14 cellular contexts compared by ENCODE assay signal in the genomic region with DNA sequence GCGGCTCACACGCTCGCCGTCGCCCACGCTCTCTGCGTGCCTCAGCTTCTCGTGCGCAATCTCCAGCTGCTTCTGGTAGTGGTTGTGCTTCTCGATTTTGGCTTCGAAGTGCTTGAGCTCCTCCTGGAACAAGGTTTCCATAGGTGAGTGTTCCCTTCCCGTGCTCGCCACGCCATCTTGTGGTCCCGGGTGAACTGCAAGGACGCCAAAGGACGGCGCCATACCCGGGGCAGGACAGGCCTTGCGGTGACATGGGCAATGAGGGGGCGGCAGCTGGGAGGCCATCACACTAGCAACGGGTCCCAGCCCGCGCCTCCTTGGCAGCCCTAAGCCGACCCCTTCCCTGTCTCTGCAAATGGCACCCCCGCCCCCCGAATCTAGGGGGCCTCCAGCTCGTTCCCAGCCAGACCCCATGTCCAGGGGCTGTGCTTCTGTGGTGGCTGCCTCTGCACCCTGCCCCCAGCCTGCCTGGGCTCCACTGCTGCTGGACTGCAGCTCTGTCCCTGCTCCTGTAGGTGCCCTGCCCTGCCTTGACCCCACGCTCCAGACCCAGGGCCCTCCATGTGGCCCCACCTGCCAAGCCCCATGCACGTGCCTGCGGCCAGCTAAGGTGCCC. TPM values are rescaled to one million over a fixed set of nuclear protein-coding genes. Genes with fewer than 3 reads are reported as not detected.
DNase-seq lines count a peak whose midpoint lies in the region; ATAC-seq and TF ChIP-seq lines count a peak whose summit lies in the region.
"Had no signal": no experiment of that assay in that cellular context is flagged by ENCODE, and none has a peak within 500 bp of the region (broad histone marks: within the 10 kb centered on the region; RNA-seq: fewer than 3 reads in every experiment).

No MANE protein-coding gene starts in this region.

- H3K27ac ChIP-seq in spleen (no peak overlapping the region), mesenchymal stem cell (ENCODE audit: low read length, poor library complexity, severe bottlenecking) (no peak overlapping the region)
- H3K27ac ChIP-seq: BLaER1, PC-9 had no signal

- no peaks in the 10 kb centered on the region for H3K4me1 ChIP-seq in spleen
- no peaks in the 10 kb centered on the region for H3K4me1 ChIP-seq in mesenchymal stem cell (ENCODE audit: control insufficient read depth, insufficient read depth, low read depth, low read length)

- no peak for DNase-seq in activated naive CD4-positive, alpha-beta T cell treated with anti-CD3 and anti-CD28 coated beads, Interleukin-2, amount 10 ng/mL, durations not matched to agents 7 days and 5 days
- no peak for DNase-seq in activated naive CD4-positive, alpha-beta T cell treated with anti-CD3 and anti-CD28 coated beads, Interleukin-2, amount 50 U/mL, for 16 hours
- DNase-seq in WTC11 (ENCODE audit: low spot score) = peak; percentile 70
- no peak for DNase-seq in left ventricle myocardium superior
- DNase-seq in spleen = peak; percentile 72
- DNase-seq in UCSD-AML1 (lab: John Stamatoyannopoulos, UW; ENCODE audit: unreplicated experiment) = no peak
- no peak for DNase-seq in erythroblast (lab: John Stamatoyannopoulos, UW)
- no peak for DNase-seq in mesenchymal stem cell
- DNase-seq: amniotic stem cell; NCI-H187 treated with DMSO at 0.1 percent for 48 hours; PC-9; stimulated activated CD4-positive, alpha-beta T cell treated with anti-CD3 and anti-CD28 coated beads, Interleukin-2, amount 100 ng/mL, for 48 hours had no signal

- H2AFZ ChIP-seq in mesenchymal stem cell (ENCODE audit: low read depth, low read length) = no peak overlapping the region
- H2AFZ ChIP-seq: PC-9 had no signal

- H3K27me3 ChIP-seq in spleen (replicated peaks in 1 of 7) = no peaks in the 10 kb centered on the region
- no peaks in the 10 kb centered on the region for H3K27me3 ChIP-seq in mesenchymal stem cell (ENCODE audit: control insufficient read depth in 1 of 2, insufficient read depth in 1 of 2, low read length in 2 of 2)
- H3K27me3 ChIP-seq: BLaER1 had no signal

- H3K4me3 Mint-ChIP-seq in activated naive CD4-positive, alpha-beta T cell treated with anti-CD3 and anti-CD28 coated beads, Interleukin-2, amount 10 ng/mL, durations not matched to agents 7 days and 5 days = no peak overlapping the region
- no peak overlapping the region for H3K4me3 Mint-ChIP-seq in WTC11
- H3K4me3 Mint-ChIP-seq: T-helper 2 cell treated with Interferon-gamma antibody and Interleukin-4, amounts not matched to agents 5 μg/mL and 100 μg/mL, for 36 hours had no signal

- H3K27me3 Mint-ChIP-seq in activated naive CD4-positive, alpha-beta T cell treated with anti-CD3 and anti-CD28 coated beads, Interleukin-2, amount 10 ng/mL, durations not matched to agents 7 days and 5 days = no peaks in the 10 kb centered on the region
- H3K27me3 Mint-ChIP-seq in WTC11 (ENCODE audit: low read depth) = no peaks in the 10 kb centered on the region

- H3K36me3 Mint-ChIP-seq in activated naive CD4-positive, alpha-beta T cell treated with anti-CD3 and anti-CD28 coated beads, Interleukin-2, amount 10 ng/mL, durations not matched to agents 7 days and 5 days = peaks cover 46% of the 10 kb centered on the region
- H3K36me3 Mint-ChIP-seq in WTC11 = peaks cover 67% of the 10 kb centered on the region

- intact Hi-C loops in left ventricle myocardium superior (cut with micrococcal nuclease) = no loop called here
- intact Hi-C loops in spleen (cut with DNase I; ENCODE audit: low total_unique reads) = no loop called here

- H2AK5ac ChIP-seq in mesenchymal stem cell (ENCODE audit: low read length, severe bottlenecking) = no peak overlapping the region

- H3K9ac ChIP-seq in mesenchymal stem cell (ENCODE audit: low read length) = no peak overlapping the region
- H3K9ac ChIP-seq: BLaER1 had no signal

- no peak for TF ChIP-seq POLR2A in spleen (IDR thresholded peaks at IDR 0.05)
- no peak for TF ChIP-seq POLR2A in erythroblast (IDR thresholded peaks at IDR 0.05; ENCODE audit: low read length)

- no peak overlapping the region for H3K4me3 ChIP-seq in spleen
- no peak overlapping the region for H3K4me3 ChIP-seq in mesenchymal stem cell (ENCODE audit: insufficient read depth in 1 of 2, low read depth in 1 of 2, low read length in 2 of 2)
- H3K4me3 ChIP-seq: BLaER1, PC-9 had no signal

- H3K18ac ChIP-seq in mesenchymal stem cell (ENCODE audit: low read depth in 1 of 2, low read length in 2 of 2) = no peak overlapping the region

- no peak overlapping the region for H4K8ac ChIP-seq in mesenchymal stem cell (ENCODE audit: low read length)

- H2BK5ac ChIP-seq in mesenchymal stem cell (ENCODE audit: low read depth, low read length, poor library complexity, severe bottlenecking) = no peak overlapping the region

- peak; percentile 21; the same call in 1 of the 2 replicates for TF ChIP-seq CTCF in WTC11 (IDR thresholded peaks at IDR 0.05)
- TF ChIP-seq CTCF in spleen (IDR thresholded peaks at IDR 0.05 in 8 of 11, conservative IDR thresholded peaks at IDR 0.05 in 3 of 11) = no peak

- CTCF ChIA-PET in activated naive CD4-positive, alpha-beta T cell treated with anti-CD3 and anti-CD28 coated beads, Interleukin-2, amount 10 ng/mL, durations not matched to agents 7 days and 5 days (lab: Charles Lee) = no interaction called here
- CTCF ChIA-PET in WTC11 (lab: Charles Lee) = interaction anchor here (0.6 to 4.3 kb wide), 42 partner anchors 10 to 427 kb away, joined by 3 to 54 read pairs (median 4); partner anchors contain the start of gene MSANTD1

- no peak overlapping the region for H4K91ac ChIP-seq in mesenchymal stem cell (ENCODE audit: low read length)

- peaks cover 7 to 100% (median 93%) of the 10 kb centered on the region in 6 donors for H3K36me3 ChIP-seq in spleen
- H3K36me3 ChIP-seq in mesenchymal stem cell (ENCODE audit: control insufficient read depth in 1 of 2, insufficient read depth in 2 of 2, low read depth in 1 of 2, low read length in 2 of 2) = peaks cover 92 to 98% of the 10 kb centered on the region in 2 experiments

- H3K23ac ChIP-seq in mesenchymal stem cell (ENCODE audit: low read length in 2 of 2) = no peak overlapping the region

- H3K27ac Mint-ChIP-seq in activated naive CD4-positive, alpha-beta T cell treated with anti-CD3 and anti-CD28 coated beads, Interleukin-2, amount 10 ng/mL, durations not matched to agents 7 days and 5 days = peak overlapping the region; percentile 45
- H3K27ac Mint-ChIP-seq in WTC11 = no peak overlapping the region
- H3K27ac Mint-ChIP-seq: T-helper 2 cell treated with Interferon-gamma antibody and Interleukin-4, amounts not matched to agents 5 μg/mL and 100 μg/mL, for 36 hours had no signal

- no peaks in the 10 kb centered on the region for H3K4me1 Mint-ChIP-seq in activated naive CD4-positive, alpha-beta T cell treated with anti-CD3 and anti-CD28 coated beads, Interleukin-2, amount 10 ng/mL, durations not matched to agents 7 days and 5 days
- peaks cover 4% of the 10 kb centered on the region; the same call in 1 of the 2 replicates for H3K4me1 Mint-ChIP-seq in WTC11

- H3K4me2 ChIP-seq in mesenchymal stem cell (ENCODE audit: low read length, poor library complexity, severe bottlenecking) = no peak overlapping the region
- H3K4me2 ChIP-seq: BLaER1, PC-9 had no signal

- ATAC-seq in WTC11 (peak; percentile 78), left ventricle myocardium superior (peak; percentile 44)

- H2BK12ac ChIP-seq in mesenchymal stem cell (ENCODE audit: low read length in 2 of 2) = no peak overlapping the region

- H3K9me3 ChIP-seq in spleen (peaks cover 0 to 5% (median 2%) of the 10 kb centered on the region in 8 donors), mesenchymal stem cell (ENCODE audit: control insufficient read depth, low read length) (no peaks in the 10 kb centered on the region)
- H3K9me3 ChIP-seq: BLaER1 had no signal

- no peaks in the 10 kb centered on the region for H3K9me3 Mint-ChIP-seq in activated naive CD4-positive, alpha-beta T cell treated with anti-CD3 and anti-CD28 coated beads, Interleukin-2, amount 10 ng/mL, durations not matched to agents 7 days and 5 days
- H3K9me3 Mint-ChIP-seq in WTC11 = no peaks in the 10 kb centered on the region

- no peak overlapping the region for H3K4ac ChIP-seq in mesenchymal stem cell (ENCODE audit: low read depth in 1 of 2, low read length in 2 of 2)

- WGBS in spleen, 5 donors = 89 to 95% (median 92%) methylated on average over 23 to 31 of the region's 31 CpGs
- 94% methylated on average over 31 of the region's 31 CpGs for WGBS in mesenchymal stem cell

- POLR2A ChIA-PET in WTC11 (lab: Charles Lee) = no interaction called here

- H2BK120ac ChIP-seq in mesenchymal stem cell (ENCODE audit: low read depth, low read length) = no peak overlapping the region

- no peak overlapping the region for H3K14ac ChIP-seq in mesenchymal stem cell (ENCODE audit: low read length in 2 of 2)

- H3K79me1 ChIP-seq in mesenchymal stem cell (replicated peaks; ENCODE audit: low read length, poor library complexity, severe bottlenecking) = peaks cover 24% of the 10 kb centered on the region

- H2BK15ac ChIP-seq in mesenchymal stem cell (ENCODE audit: low read depth, poor library complexity, severe bottlenecking) = no peak overlapping the region

TF ChIP-seq in WTC11, 78 proteins besides CTCF, POLR2A, EP300 and RAD21 (continues in another document):
- TF ChIP-seq, protein P1, sequence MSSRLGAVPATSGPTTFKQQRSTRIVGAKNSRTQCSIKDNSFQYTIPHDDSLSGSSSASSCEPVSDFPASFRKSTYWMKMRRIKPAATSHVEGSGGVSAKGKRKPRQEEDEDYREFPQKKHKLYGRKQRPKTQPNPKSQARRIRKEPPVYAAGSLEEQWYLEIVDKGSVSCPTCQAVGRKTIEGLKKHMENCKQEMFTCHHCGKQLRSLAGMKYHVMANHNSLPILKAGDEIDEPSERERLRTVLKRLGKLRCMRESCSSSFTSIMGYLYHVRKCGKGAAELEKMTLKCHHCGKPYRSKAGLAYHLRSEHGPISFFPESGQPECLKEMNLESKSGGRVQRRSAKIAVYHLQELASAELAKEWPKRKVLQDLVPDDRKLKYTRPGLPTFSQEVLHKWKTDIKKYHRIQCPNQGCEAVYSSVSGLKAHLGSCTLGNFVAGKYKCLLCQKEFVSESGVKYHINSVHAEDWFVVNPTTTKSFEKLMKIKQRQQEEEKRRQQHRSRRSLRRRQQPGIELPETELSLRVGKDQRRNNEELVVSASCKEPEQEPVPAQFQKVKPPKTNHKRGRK (CRISPR knock-in tag; IDR thresholded peaks at IDR 0.05; ENCODE audit: borderline replicate concordance) = no peak

RNA-seq across cellular contexts. Expression of gene LRPAP1, which starts 17.3 kb away (rescaled TPM):
- 90.8 to 106 TPM (median 97.4 TPM) in 3 replicates for total RNA-seq in WTC11 (2021)
- total RNA-seq in left ventricle myocardium superior = 307 TPM
- total RNA-seq in spleen = 100 to 1,000 TPM in 6 of 7 donors, 10 to 100 TPM in 1; 89.0 to 131 (median 116) TPM
- polyA plus RNA-seq in spleen = 10 to 100 TPM; 28.1 to 47.4 (median 37.5) TPM
- 119 TPM for polyA plus RNA-seq in mesenchymal stem cell (2013, experiment 1 of 2)
- 122 TPM for polyA plus RNA-seq in mesenchymal stem cell (2013, experiment 2 of 2)

RNA-seq across cellular contexts. Expression of gene DOK7, which starts 51.8 kb away (rescaled TPM):
- total RNA-seq in WTC11 (2021) = 0.22 to 0.46 TPM (median 0.44 TPM) in 3 replicates
- total RNA-seq in left ventricle myocardium superior = 35.5 TPM
- 1 to 10 TPM in 6 of 7 donors, under 1 TPM in 1; 0.69 to 7.1 (median 1.6) TPM for total RNA-seq in spleen
- polyA plus RNA-seq in spleen = 10 to 100 TPM in 1 of 3 donors, 1 to 10 TPM in 2; 1.7 to 13.5 (median 8.7) TPM
- polyA plus RNA-seq in mesenchymal stem cell (2013, experiment 1 of 2) = not detected
- polyA plus RNA-seq in mesenchymal stem cell (2013, experiment 2 of 2) = not detected

Comparison
In these comparisons a context has a peak if more than half of its experiments do, and no peak if none do; other contexts are left out.
1. DNase-seq: peak in WTC11 (single experiment) and spleen (single experiment); none in activated naive CD4-positive, alpha-beta T cell treated with anti-CD3 and anti-CD28 coated beads, Interleukin-2, amount 10 ng/mL, durations not matched to agents 7 days and 5 days (single experiment), activated naive CD4-positive, alpha-beta T cell treated with anti-CD3 and anti-CD28 coated beads, Interleukin-2, amount 50 U/mL, for 16 hours (single experiment), left ventricle myocardium superior (single experiment), UCSD-AML1 (single experiment), erythroblast (0 of 2) and mesenchymal stem cell (single experiment).